ENCODE assay signal across 1 cellular context in the genomic region with DNA sequence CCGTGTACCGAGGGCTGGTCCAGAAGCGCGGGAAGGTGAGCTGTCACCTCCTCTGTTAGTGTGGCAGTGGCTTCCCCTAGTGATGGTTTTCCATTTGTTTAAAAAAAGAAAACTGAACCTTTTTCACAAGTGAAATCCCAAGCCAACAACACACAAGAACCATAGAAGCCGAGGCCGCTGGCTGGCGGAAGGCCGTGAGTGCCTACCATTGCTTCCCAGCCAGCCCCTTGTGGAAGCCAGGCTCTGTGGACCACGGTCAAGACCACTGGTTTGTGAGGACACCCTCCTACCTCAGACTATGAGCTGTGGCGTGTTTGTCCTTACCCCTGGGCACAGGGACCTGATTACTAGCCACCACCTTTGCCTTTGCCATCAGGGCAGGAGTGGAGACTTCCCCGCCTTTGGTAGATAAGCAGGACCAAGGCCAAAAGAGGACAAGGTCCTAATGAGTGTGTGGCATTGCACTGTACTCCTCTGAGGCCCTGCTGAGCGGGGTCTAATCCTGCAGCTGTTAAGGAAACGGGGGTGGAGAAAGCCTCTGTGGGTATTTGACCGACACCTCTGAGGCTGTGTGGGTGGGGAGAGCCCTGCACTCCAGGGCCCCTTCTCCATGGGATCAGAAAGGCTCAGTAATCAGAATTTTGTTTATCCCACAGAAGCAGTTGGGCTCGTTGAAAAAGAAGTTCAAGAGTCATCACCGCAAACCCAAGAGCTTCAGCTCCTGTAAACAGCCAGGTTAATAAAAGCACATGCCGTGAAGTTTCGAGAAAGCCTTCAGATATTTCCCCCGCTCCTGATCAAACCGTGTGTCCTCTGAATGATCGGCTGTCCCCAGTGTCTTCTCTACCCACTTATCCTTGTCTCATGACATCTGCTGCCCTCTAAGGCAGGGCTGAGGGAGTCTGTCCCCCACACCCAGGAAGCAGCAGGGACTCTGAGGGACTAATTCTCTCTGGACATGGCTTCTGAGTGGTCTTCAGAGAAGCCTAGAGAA.
TF ChIP-seq lines count a peak whose summit lies in the region.

No MANE protein-coding gene starts in this region.

TF ChIP-seq in HepG2, 621 proteins besides CTCF, POLR2A, EP300 and RAD21 (continued from another document and continues in another):
- TF ChIP-seq, protein P1, sequence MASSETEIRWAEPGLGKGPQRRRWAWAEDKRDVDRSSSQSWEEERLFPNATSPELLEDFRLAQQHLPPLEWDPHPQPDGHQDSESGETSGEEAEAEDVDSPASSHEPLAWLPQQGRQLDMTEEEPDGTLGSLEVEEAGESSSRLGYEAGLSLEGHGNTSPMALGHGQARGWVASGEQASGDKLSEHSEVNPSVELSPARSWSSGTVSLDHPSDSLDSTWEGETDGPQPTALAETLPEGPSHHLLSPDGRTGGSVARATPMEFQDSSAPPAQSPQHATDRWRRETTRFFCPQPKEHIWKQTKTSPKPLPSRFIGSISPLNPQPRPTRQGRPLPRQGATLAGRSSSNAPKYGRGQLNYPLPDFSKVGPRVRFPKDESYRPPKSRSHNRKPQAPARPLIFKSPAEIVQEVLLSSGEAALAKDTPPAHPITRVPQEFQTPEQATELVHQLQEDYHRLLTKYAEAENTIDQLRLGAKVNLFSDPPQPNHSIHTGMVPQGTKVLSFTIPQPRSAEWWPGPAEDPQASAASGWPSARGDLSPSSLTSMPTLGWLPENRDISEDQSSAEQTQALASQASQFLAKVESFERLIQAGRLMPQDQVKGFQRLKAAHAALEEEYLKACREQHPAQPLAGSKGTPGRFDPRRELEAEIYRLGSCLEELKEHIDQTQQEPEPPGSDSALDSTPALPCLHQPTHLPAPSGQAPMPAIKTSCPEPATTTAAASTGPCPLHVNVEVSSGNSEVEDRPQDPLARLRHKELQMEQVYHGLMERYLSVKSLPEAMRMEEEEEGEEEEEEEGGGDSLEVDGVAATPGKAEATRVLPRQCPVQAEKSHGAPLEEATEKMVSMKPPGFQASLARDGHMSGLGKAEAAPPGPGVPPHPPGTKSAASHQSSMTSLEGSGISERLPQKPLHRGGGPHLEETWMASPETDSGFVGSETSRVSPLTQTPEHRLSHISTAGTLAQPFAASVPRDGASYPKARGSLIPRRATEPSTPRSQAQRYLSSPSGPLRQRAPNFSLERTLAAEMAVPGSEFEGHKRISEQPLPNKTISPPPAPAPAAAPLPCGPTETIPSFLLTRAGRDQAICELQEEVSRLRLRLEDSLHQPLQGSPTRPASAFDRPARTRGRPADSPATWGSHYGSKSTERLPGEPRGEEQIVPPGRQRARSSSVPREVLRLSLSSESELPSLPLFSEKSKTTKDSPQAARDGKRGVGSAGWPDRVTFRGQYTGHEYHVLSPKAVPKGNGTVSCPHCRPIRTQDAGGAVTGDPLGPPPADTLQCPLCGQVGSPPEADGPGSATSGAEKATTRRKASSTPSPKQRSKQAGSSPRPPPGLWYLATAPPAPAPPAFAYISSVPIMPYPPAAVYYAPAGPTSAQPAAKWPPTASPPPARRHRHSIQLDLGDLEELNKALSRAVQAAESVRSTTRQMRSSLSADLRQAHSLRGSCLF (CRISPR knock-in tag; IDR thresholded peaks at IDR 0.05; ENCODE audit: borderline replicate concordance), result no peak
- TF ChIP-seq JUND (CRISPR knock-in tag; IDR thresholded peaks at IDR 0.05), result no peak
- no peak for TF ChIP-seq ZNF746 (CRISPR knock-in tag; IDR thresholded peaks at IDR 0.05)
- TF ChIP-seq CC2D1A (CRISPR knock-in tag; IDR thresholded peaks at IDR 0.05), result no peak
- no peak for TF ChIP-seq SAFB2 (CRISPR knock-in tag; IDR thresholded peaks at IDR 0.05; ENCODE audit: borderline replicate concordance, low read depth)
- TF ChIP-seq, protein P2, sequence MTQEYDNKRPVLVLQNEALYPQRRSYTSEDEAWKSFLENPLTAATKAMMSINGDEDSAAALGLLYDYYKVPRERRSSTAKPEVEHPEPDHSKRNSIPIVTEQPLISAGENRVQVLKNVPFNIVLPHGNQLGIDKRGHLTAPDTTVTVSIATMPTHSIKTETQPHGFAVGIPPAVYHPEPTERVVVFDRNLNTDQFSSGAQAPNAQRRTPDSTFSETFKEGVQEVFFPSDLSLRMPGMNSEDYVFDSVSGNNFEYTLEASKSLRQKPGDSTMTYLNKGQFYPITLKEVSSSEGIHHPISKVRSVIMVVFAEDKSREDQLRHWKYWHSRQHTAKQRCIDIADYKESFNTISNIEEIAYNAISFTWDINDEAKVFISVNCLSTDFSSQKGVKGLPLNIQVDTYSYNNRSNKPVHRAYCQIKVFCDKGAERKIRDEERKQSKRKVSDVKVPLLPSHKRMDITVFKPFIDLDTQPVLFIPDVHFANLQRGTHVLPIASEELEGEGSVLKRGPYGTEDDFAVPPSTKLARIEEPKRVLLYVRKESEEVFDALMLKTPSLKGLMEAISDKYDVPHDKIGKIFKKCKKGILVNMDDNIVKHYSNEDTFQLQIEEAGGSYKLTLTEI (CRISPR knock-in tag; conservative IDR thresholded peaks at IDR 0.05), result no peak
- TF ChIP-seq RXRB (CRISPR knock-in tag; IDR thresholded peaks at IDR 0.05; ENCODE audit: borderline replicate concordance), result peak; percentile 33; the same call in 1 of the 2 replicates
- no peak for TF ChIP-seq ZSCAN21 (CRISPR knock-in tag; IDR thresholded peaks at IDR 0.05; ENCODE audit: borderline replicate concordance)
- TF ChIP-seq TOPORS (CRISPR knock-in tag; IDR thresholded peaks at IDR 0.05), result 0 out of 2 replicates have a peak, but pooled peaks have one; percentile 19
- TF ChIP-seq, protein P3, sequence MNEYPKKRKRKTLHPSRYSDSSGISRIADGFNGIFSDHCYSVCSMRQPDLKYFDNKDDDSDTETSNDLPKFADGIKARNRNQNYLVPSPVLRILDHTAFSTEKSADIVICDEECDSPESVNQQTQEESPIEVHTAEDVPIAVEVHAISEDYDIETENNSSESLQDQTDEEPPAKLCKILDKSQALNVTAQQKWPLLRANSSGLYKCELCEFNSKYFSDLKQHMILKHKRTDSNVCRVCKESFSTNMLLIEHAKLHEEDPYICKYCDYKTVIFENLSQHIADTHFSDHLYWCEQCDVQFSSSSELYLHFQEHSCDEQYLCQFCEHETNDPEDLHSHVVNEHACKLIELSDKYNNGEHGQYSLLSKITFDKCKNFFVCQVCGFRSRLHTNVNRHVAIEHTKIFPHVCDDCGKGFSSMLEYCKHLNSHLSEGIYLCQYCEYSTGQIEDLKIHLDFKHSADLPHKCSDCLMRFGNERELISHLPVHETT (CRISPR knock-in tag; conservative IDR thresholded peaks at IDR 0.05), result no peak
- no peak for TF ChIP-seq KMT2A (CRISPR knock-in tag; IDR thresholded peaks at IDR 0.05)
- TF ChIP-seq TP53 (CRISPR knock-in tag; conservative IDR thresholded peaks at IDR 0.05), result no peak
- no peak for TF ChIP-seq PTBP1 (IDR thresholded peaks at IDR 0.05; ENCODE audit: low read depth, low read length, poor library complexity, severe bottlenecking)
- no peak for TF ChIP-seq ZNF558 (CRISPR knock-in tag; IDR thresholded peaks at IDR 0.05; ENCODE audit: borderline replicate concordance)
- no peak for TF ChIP-seq ZBTB21 (CRISPR knock-in tag; IDR thresholded peaks at IDR 0.05)
- TF ChIP-seq, protein P4, sequence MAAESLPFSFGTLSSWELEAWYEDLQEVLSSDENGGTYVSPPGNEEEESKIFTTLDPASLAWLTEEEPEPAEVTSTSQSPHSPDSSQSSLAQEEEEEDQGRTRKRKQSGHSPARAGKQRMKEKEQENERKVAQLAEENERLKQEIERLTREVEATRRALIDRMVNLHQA (CRISPR knock-in tag; IDR thresholded peaks at IDR 0.05), result no peak
- TF ChIP-seq NFIC (IDR thresholded peaks at IDR 0.05; ENCODE audit: low read length), result no peak
- TF ChIP-seq ZNF546 (CRISPR knock-in tag; conservative IDR thresholded peaks at IDR 0.05), result no peak
- no peak; the same call in 1 of the 2 replicates for TF ChIP-seq TAF1 (CRISPR knock-in tag; IDR thresholded peaks at IDR 0.05)
- TF ChIP-seq, protein P5, sequence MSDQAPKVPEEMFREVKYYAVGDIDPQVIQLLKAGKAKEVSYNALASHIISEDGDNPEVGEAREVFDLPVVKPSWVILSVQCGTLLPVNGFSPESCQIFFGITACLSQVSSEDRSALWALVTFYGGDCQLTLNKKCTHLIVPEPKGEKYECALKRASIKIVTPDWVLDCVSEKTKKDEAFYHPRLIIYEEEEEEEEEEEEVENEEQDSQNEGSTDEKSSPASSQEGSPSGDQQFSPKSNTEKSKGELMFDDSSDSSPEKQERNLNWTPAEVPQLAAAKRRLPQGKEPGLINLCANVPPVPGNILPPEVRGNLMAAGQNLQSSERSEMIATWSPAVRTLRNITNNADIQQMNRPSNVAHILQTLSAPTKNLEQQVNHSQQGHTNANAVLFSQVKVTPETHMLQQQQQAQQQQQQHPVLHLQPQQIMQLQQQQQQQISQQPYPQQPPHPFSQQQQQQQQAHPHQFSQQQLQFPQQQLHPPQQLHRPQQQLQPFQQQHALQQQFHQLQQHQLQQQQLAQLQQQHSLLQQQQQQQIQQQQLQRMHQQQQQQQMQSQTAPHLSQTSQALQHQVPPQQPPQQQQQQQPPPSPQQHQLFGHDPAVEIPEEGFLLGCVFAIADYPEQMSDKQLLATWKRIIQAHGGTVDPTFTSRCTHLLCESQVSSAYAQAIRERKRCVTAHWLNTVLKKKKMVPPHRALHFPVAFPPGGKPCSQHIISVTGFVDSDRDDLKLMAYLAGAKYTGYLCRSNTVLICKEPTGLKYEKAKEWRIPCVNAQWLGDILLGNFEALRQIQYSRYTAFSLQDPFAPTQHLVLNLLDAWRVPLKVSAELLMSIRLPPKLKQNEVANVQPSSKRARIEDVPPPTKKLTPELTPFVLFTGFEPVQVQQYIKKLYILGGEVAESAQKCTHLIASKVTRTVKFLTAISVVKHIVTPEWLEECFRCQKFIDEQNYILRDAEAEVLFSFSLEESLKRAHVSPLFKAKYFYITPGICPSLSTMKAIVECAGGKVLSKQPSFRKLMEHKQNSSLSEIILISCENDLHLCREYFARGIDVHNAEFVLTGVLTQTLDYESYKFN (CRISPR knock-in tag; conservative IDR thresholded peaks at IDR 0.05), result peak; percentile 35; the same call in 1 of the 2 replicates
- TF ChIP-seq, protein P6, sequence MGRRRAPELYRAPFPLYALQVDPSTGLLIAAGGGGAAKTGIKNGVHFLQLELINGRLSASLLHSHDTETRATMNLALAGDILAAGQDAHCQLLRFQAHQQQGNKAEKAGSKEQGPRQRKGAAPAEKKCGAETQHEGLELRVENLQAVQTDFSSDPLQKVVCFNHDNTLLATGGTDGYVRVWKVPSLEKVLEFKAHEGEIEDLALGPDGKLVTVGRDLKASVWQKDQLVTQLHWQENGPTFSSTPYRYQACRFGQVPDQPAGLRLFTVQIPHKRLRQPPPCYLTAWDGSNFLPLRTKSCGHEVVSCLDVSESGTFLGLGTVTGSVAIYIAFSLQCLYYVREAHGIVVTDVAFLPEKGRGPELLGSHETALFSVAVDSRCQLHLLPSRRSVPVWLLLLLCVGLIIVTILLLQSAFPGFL (CRISPR knock-in tag; IDR thresholded peaks at IDR 0.05), result no peak
- TF ChIP-seq, protein P7, sequence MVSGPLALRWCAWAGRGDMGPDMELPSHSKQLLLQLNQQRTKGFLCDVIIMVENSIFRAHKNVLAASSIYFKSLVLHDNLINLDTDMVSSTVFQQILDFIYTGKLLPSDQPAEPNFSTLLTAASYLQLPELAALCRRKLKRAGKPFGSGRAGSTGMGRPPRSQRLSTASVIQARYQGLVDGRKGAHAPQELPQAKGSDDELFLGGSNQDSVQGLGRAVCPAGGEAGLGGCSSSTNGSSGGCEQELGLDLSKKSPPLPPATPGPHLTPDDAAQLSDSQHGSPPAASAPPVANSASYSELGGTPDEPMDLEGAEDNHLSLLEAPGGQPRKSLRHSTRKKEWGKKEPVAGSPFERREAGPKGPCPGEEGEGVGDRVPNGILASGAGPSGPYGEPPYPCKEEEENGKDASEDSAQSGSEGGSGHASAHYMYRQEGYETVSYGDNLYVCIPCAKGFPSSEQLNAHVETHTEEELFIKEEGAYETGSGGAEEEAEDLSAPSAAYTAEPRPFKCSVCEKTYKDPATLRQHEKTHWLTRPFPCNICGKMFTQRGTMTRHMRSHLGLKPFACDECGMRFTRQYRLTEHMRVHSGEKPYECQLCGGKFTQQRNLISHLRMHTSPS (CRISPR knock-in tag; IDR thresholded peaks at IDR 0.05; ENCODE audit: low read depth), result 0 out of 2 replicates have a peak, but pooled peaks have one; percentile 28
- no peak for TF ChIP-seq ZBTB8A (CRISPR knock-in tag; IDR thresholded peaks at IDR 0.05; ENCODE audit: borderline replicate concordance, low read depth)
- TF ChIP-seq, protein P8, sequence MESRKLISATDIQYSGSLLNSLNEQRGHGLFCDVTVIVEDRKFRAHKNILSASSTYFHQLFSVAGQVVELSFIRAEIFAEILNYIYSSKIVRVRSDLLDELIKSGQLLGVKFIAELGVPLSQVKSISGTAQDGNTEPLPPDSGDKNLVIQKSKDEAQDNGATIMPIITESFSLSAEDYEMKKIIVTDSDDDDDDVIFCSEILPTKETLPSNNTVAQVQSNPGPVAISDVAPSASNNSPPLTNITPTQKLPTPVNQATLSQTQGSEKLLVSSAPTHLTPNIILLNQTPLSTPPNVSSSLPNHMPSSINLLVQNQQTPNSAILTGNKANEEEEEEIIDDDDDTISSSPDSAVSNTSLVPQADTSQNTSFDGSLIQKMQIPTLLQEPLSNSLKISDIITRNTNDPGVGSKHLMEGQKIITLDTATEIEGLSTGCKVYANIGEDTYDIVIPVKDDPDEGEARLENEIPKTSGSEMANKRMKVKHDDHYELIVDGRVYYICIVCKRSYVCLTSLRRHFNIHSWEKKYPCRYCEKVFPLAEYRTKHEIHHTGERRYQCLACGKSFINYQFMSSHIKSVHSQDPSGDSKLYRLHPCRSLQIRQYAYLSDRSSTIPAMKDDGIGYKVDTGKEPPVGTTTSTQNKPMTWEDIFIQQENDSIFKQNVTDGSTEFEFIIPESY (CRISPR knock-in tag; IDR thresholded peaks at IDR 0.05), result peak; percentile 74; the same call in 1 of the 2 replicates
- 0 out of 2 replicates have a peak, but pooled peaks have one; percentile 33 for TF ChIP-seq CENPT (CRISPR knock-in tag; IDR thresholded peaks at IDR 0.05; ENCODE audit: low read depth)
- no peak for TF ChIP-seq ZNF10 (CRISPR knock-in tag; IDR thresholded peaks at IDR 0.05; ENCODE audit: borderline replicate concordance, low read depth)
- TF ChIP-seq, protein P9, sequence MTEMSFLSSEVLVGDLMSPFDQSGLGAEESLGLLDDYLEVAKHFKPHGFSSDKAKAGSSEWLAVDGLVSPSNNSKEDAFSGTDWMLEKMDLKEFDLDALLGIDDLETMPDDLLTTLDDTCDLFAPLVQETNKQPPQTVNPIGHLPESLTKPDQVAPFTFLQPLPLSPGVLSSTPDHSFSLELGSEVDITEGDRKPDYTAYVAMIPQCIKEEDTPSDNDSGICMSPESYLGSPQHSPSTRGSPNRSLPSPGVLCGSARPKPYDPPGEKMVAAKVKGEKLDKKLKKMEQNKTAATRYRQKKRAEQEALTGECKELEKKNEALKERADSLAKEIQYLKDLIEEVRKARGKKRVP (CRISPR knock-in tag; IDR thresholded peaks at IDR 0.05), result no peak
- TF ChIP-seq RFX3 (CRISPR knock-in tag; IDR thresholded peaks at IDR 0.05), result no peak
- TF ChIP-seq SP5 (CRISPR knock-in tag; IDR thresholded peaks at IDR 0.05; ENCODE audit: borderline replicate concordance, low read depth), result peak; percentile 54; the same call in 1 of the 2 replicates
- TF ChIP-seq, protein P10, sequence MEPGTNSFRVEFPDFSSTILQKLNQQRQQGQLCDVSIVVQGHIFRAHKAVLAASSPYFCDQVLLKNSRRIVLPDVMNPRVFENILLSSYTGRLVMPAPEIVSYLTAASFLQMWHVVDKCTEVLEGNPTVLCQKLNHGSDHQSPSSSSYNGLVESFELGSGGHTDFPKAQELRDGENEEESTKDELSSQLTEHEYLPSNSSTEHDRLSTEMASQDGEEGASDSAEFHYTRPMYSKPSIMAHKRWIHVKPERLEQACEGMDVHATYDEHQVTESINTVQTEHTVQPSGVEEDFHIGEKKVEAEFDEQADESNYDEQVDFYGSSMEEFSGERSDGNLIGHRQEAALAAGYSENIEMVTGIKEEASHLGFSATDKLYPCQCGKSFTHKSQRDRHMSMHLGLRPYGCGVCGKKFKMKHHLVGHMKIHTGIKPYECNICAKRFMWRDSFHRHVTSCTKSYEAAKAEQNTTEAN (CRISPR knock-in tag; conservative IDR thresholded peaks at IDR 0.05), result no peak
- TF ChIP-seq ZKSCAN1 (IDR thresholded peaks at IDR 0.05; ENCODE audit: low read length), result no peak
- TF ChIP-seq IRX3 (CRISPR knock-in tag; IDR thresholded peaks at IDR 0.05; ENCODE audit: borderline replicate concordance, low read depth), result 0 out of 2 replicates have a peak, but pooled peaks have one; percentile 34
- no peak for TF ChIP-seq FOSL2 (CRISPR knock-in tag; IDR thresholded peaks at IDR 0.05)
